ENCODE assay signal across 27 cellular contexts in the genomic region with DNA sequence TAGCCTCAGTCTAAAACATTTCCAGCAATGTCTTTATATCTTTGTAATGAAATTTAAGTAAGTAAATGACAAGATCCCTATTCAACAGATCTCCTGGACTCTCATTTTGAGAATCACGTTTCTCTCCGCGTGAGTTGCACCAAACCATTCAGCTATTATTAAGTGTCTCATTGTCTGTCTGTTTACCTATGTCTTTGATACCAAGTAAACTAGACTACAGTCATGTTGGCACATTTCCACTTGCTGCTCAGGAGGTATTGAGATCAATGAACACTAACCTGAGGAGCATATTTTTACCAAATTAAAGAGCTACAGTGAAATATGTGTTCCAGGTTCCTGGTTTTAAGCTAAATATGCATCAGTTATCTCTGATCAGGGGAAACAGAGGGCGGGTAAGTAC.
DNase-seq lines count a peak whose midpoint lies in the region; ATAC-seq lines count a peak whose summit lies in the region.
"Had no signal": no experiment of that assay in that cellular context is flagged by ENCODE, and none has a peak within 500 bp of the region (broad histone marks: within the 10 kb centered on the region; RNA-seq: fewer than 3 reads in every experiment).

No MANE protein-coding gene starts in this region.

- no peaks in the 10 kb centered on the region for H3K36me3 Mint-ChIP-seq in activated T-cell treated with anti-CD3 and anti-CD28 coated beads, Interleukin-2, amount 50 U/mL, for 24 hours (ENCODE audit: low read depth)
- H3K36me3 Mint-ChIP-seq: CD4-positive, CD25-positive, alpha-beta regulatory T cell had no signal

- peaks cover 25% of the 10 kb centered on the region for H3K27me3 Mint-ChIP-seq in activated T-cell treated with anti-CD3 and anti-CD28 coated beads, Interleukin-2, amount 50 U/mL, for 24 hours

- DNase-seq in SKM-1 treated with dmso at 0.1 percent for 144 hours (lab: John Stamatoyannopoulos, UW; ENCODE audit: unreplicated experiment): peak; percentile 13
- DNase-seq in SKM-1 (lab: John Stamatoyannopoulos, UW; ENCODE audit: unreplicated experiment): no peak
- peak; percentile 43 for DNase-seq in NCI-H2029 (lab: John Stamatoyannopoulos, UW)
- DNase-seq in NCI-H748 treated with DMSO at 0.1 percent for 48 hours (lab: John Stamatoyannopoulos, UW): peak; percentile 77
- peak; percentile 77 for DNase-seq in mucosa of gallbladder (ENCODE audit: low spot score)
- DNase-seq in activated T-cell treated with anti-CD3 and anti-CD28 coated beads, Interleukin-2, amount 50 U/mL, for 24 hours: no peak
- DNase-seq in stimulated activated naive CD4-positive, alpha-beta T cell treated with Interleukin-2 at 50 U/mL for 16 hours (lab: John Stamatoyannopoulos, UW): no peak
- DNase-seq: activated CD4-positive, alpha-beta T cell treated with anti-CD3 and anti-CD28 coated beads, Interleukin-2, amount 10 ng/mL, durations not matched to agents 24 days and 14 days; activated gamma-delta T cell treated with Interleukin-2 at 50 U/mL for 16 hours; AML-193; caudate nucleus; CD4-positive, CD25-positive, alpha-beta regulatory T cell; effector memory CD4-positive, alpha-beta T cell; H9; hypothalamus; left cardiac atrium; MM.1S; mucosa of descending colon; NCI-H1436 treated with DMSO at 0.1 percent for 48 hours; NCI-H446; NK-92 treated with Interleukin-12 subunit alpha and Interleukin-12 subunit beta, amount 100 ng/mL, for 24 hours; PC-9; stimulated activated CD4-positive, alpha-beta T cell treated with anti-CD3 and anti-CD28 coated beads, Interleukin-4, amount 100 ng/mL, for 24 hours; T-helper 9 cell had no signal

- H3K4me3 Mint-ChIP-seq in activated T-cell treated with anti-CD3 and anti-CD28 coated beads, Interleukin-2, amount 50 U/mL, for 24 hours: no peak overlapping the region
- H3K4me3 Mint-ChIP-seq: activated CD4-positive, alpha-beta T cell treated with anti-CD3 and anti-CD28 coated beads, Interleukin-2, amount 10 ng/mL, durations not matched to agents 24 days and 14 days; CD4-positive, CD25-positive, alpha-beta regulatory T cell; H9; nephron had no signal

- no peak overlapping the region for H3K27ac Mint-ChIP-seq in activated T-cell treated with anti-CD3 and anti-CD28 coated beads, Interleukin-2, amount 50 U/mL, for 24 hours
- H3K27ac Mint-ChIP-seq: activated CD4-positive, alpha-beta T cell treated with anti-CD3 and anti-CD28 coated beads, Interleukin-2, amount 10 ng/mL, durations not matched to agents 24 days and 14 days; H9; nephron had no signal

- ATAC-seq in HG03342 (IDR thresholded peaks at IDR 0.05; ENCODE audit: unreplicated experiment): no peak
- ATAC-seq: A549, left cardiac atrium, mucosa of descending colon had no signal

- H3K9me3 Mint-ChIP-seq in activated T-cell treated with anti-CD3 and anti-CD28 coated beads, Interleukin-2, amount 50 U/mL, for 24 hours: no peaks in the 10 kb centered on the region
- H3K9me3 Mint-ChIP-seq: activated CD4-positive, alpha-beta T cell treated with anti-CD3 and anti-CD28 coated beads, Interleukin-2, amount 10 ng/mL, durations not matched to agents 24 days and 14 days; CD4-positive, CD25-positive, alpha-beta regulatory T cell; H9; nephron had no signal

- H3K4me1 Mint-ChIP-seq in activated T-cell treated with anti-CD3 and anti-CD28 coated beads, Interleukin-2, amount 50 U/mL, for 24 hours (ENCODE audit: low read depth): no peaks in the 10 kb centered on the region
- H3K4me1 Mint-ChIP-seq: activated CD4-positive, alpha-beta T cell treated with anti-CD3 and anti-CD28 coated beads, Interleukin-2, amount 10 ng/mL, durations not matched to agents 24 days and 14 days; CD4-positive, CD25-positive, alpha-beta regulatory T cell; H9 had no signal

Comparison
In these comparisons a context has a peak if more than half of its experiments do, and no peak if none do; other contexts are left out.
1. DNase-seq: peak in SKM-1 treated with dmso at 0.1 percent for 144 hours (single experiment), NCI-H2029 (single experiment), NCI-H748 treated with DMSO at 0.1 percent for 48 hours (single experiment) and mucosa of gallbladder (single experiment); none in SKM-1 (single experiment), activated T-cell treated with anti-CD3 and anti-CD28 coated beads, Interleukin-2, amount 50 U/mL, for 24 hours (single experiment) and stimulated activated naive CD4-positive, alpha-beta T cell treated with Interleukin-2 at 50 U/mL for 16 hours (single experiment).